Comparison of ENCODE assay signal across 26 cellular contexts in the genomic region with DNA sequence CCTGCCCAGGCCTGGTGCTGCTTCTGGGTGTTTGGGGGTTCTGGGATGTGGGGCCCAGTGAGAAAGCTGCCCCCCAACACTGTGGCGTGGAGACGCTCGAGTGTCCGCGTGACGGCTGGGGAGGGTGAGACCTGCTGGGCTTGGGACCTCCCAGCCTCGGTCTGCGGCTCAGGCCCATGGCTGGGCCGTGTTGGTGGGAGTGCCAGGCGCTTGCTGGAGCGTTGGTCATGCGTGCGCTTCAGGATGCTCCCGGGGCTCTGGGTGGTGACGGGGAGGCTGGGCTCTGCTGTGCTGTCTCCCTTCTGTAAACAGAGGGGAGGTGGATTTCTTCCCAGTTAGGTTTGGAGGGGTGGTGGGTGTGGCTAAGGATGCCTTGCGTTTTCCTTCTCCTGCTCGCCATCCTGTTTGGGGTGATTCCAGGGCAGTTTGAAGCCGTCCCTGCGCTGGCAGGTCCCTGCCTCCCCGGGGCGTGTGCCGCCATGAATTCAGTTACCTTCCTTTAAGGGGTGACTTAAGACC. TPM values are rescaled to one million over a fixed set of nuclear protein-coding genes. Genes with fewer than 3 reads are reported as not detected.
DNase-seq lines count a peak whose midpoint lies in the region; ATAC-seq and TF ChIP-seq lines count a peak whose summit lies in the region.
"Had no signal": no experiment of that assay in that cellular context is flagged by ENCODE, and none has a peak within 500 bp of the region (broad histone marks: within the 10 kb centered on the region; RNA-seq: fewer than 3 reads in every experiment).

No MANE protein-coding gene starts in this region.

- TF ChIP-seq CTCF in A673 (conservative IDR thresholded peaks at IDR 0.05; ENCODE audit: low read depth, low read length) (no peak), endodermal cell (conservative IDR thresholded peaks at IDR 0.05) (no peak)

- no peak overlapping the region for H3K27ac Mint-ChIP-seq in endodermal cell
- H3K27ac Mint-ChIP-seq in stimulated activated effector memory CD8-positive, alpha-beta T cell treated with anti-CD3 and anti-CD28 coated beads, Interleukin-12 subunit alpha, Interleukin-12 subunit beta, amount 100 ng/mL, for 72 hours: no peak overlapping the region
- H3K27ac Mint-ChIP-seq: activated CD8-positive, alpha-beta T cell treated with anti-CD3 and anti-CD28 coated beads for 36 hours; activated T-cell treated with anti-CD3 and anti-CD28 coated beads, Interleukin-2, amount 50 U/mL, for 72 hours; brain; CD8-positive, alpha-beta memory T cell; natural killer cell treated with Interleukin-12 subunit alpha and Interleukin-12 subunit beta and Interleukin-15 and Interleukin-18, amount 100 ng/mL, for 72 hours had no signal

- no peak overlapping the region for H3K4me3 ChIP-seq in A673 (ENCODE audit: low read depth, low read length, poor library complexity, severe bottlenecking)
- H3K4me3 ChIP-seq in endodermal cell (ENCODE audit: low read length): no peak overlapping the region
- no peak overlapping the region for H3K4me3 ChIP-seq in neuronal stem cell (ENCODE audit: low read length in 2 of 2)
- H3K4me3 ChIP-seq: prostate gland, smooth muscle cell had no signal

- no peak overlapping the region for H3K4ac ChIP-seq in neuronal stem cell (ENCODE audit: low read length)

- peak overlapping the region; percentile 15 for H2AFZ ChIP-seq in neuronal stem cell (ENCODE audit: low read length)

- H3K4me1 ChIP-seq in A673 (ENCODE audit: insufficient read depth, low read length, poor library complexity, severe bottlenecking): peaks cover 38% of the 10 kb centered on the region
- no peaks in the 10 kb centered on the region for H3K4me1 ChIP-seq in endodermal cell (ENCODE audit: control insufficient read depth, insufficient read depth, low read length)
- peaks cover 0 to 3% of the 10 kb centered on the region in 2 donors for H3K4me1 ChIP-seq in neuronal stem cell (ENCODE audit: control insufficient read depth in 2 of 2, insufficient read depth in 1 of 2, low read depth in 1 of 2, low read length in 2 of 2)

- peak overlapping the region; percentile 46 for H2BK5ac ChIP-seq in neuronal stem cell (ENCODE audit: low read length)

- H3K79me1 ChIP-seq in neuronal stem cell (ENCODE audit: low read depth, low read length): peaks cover 2% of the 10 kb centered on the region

- H3K27ac ChIP-seq in A673 (ENCODE audit: low read depth, low read length, poor library complexity, severe bottlenecking) (peak overlapping the region; percentile 47), endodermal cell (ENCODE audit: low read depth, low read length) (no peak overlapping the region), neuronal stem cell (replicated peaks; ENCODE audit: low read length) (no peak overlapping the region)
- H3K27ac ChIP-seq: prostate gland, WERI-Rb-1 had no signal

- H3K27me3 ChIP-seq in A673 (replicated peaks; ENCODE audit: insufficient read depth, low read depth, low read length, poor library complexity) (no peaks in the 10 kb centered on the region), endodermal cell (ENCODE audit: control insufficient read depth, insufficient read depth, low read length, poor library complexity, severe bottlenecking) (no peaks in the 10 kb centered on the region), neuronal stem cell (ENCODE audit: control insufficient read depth in 3 of 3, insufficient read depth in 3 of 3, low read depth in 1 of 3, low read length in 3 of 3) (no peaks in the 10 kb centered on the region)

- H4K91ac ChIP-seq in neuronal stem cell (ENCODE audit: low read depth, low read length, poor library complexity): peak overlapping the region; percentile 92

- no peaks in the 10 kb centered on the region for H3K27me3 Mint-ChIP-seq in endodermal cell (ENCODE audit: insufficient read depth)
- H3K27me3 Mint-ChIP-seq: CD8-positive, alpha-beta memory T cell; natural killer cell treated with Interleukin-12 subunit alpha and Interleukin-12 subunit beta and Interleukin-15 and Interleukin-18, amount 100 ng/mL, for 72 hours had no signal

- no peaks in the 10 kb centered on the region for H3K36me3 ChIP-seq in A673 (ENCODE audit: insufficient read depth, low read length, poor library complexity, severe bottlenecking)
- H3K36me3 ChIP-seq in endodermal cell (ENCODE audit: control insufficient read depth, insufficient read depth, low read length): no peaks in the 10 kb centered on the region
- H3K36me3 ChIP-seq in neuronal stem cell (replicated peaks in 1 of 2; ENCODE audit: control insufficient read depth in 2 of 2, insufficient read depth in 2 of 2, low read length in 2 of 2): no peaks in the 10 kb centered on the region
- H3K36me3 ChIP-seq: prostate gland, WERI-Rb-1 had no signal

- intact Hi-C loops in A673 (cut with micrococcal nuclease; ENCODE audit: unreplicated experiment): no loop called here

- no peaks in the 10 kb centered on the region for H3K36me3 Mint-ChIP-seq in endodermal cell (ENCODE audit: low read depth)
- H3K36me3 Mint-ChIP-seq in stimulated activated effector memory CD8-positive, alpha-beta T cell treated with anti-CD3 and anti-CD28 coated beads, Interleukin-12 subunit alpha, Interleukin-12 subunit beta, amount 100 ng/mL, for 72 hours: peaks cover 5% of the 10 kb centered on the region
- H3K36me3 Mint-ChIP-seq: brain; CD8-positive, alpha-beta memory T cell; natural killer cell treated with Interleukin-12 subunit alpha and Interleukin-12 subunit beta and Interleukin-15 and Interleukin-18, amount 100 ng/mL, for 72 hours had no signal

- CTCF ChIA-PET in A673 (lab: Charles Lee): no interaction called here

- ATAC-seq in stimulated activated effector memory CD8-positive, alpha-beta T cell treated with anti-CD3 and anti-CD28 coated beads, Interleukin-12 subunit alpha, Interleukin-12 subunit beta, amount 100 ng/mL, for 72 hours: no peak
- ATAC-seq in GM18519 (IDR thresholded peaks at IDR 0.05; ENCODE audit: low FRiP score, unreplicated experiment) (no peak), HG02884 (IDR thresholded peaks at IDR 0.05; ENCODE audit: unreplicated experiment) (no peak)
- ATAC-seq: activated CD8-positive, alpha-beta T cell treated with anti-CD3 and anti-CD28 coated beads for 36 hours; activated T-cell treated with anti-CD3 and anti-CD28 coated beads, Interleukin-2, amount 50 U/mL, for 72 hours; natural killer cell treated with Interleukin-12 subunit alpha and Interleukin-12 subunit beta and Interleukin-15 and Interleukin-18, amount 100 ng/mL, for 72 hours had no signal

- H3K9me3 ChIP-seq in A673 (ENCODE audit: low read depth, low read length, poor library complexity, severe bottlenecking) (peaks cover 5% of the 10 kb centered on the region), endodermal cell (ENCODE audit: control insufficient read depth, low read length) (peaks cover 25% of the 10 kb centered on the region), neuronal stem cell (replicated peaks in 1 of 2; ENCODE audit: control insufficient read depth in 2 of 2, insufficient read depth in 1 of 2, low read depth in 1 of 2, low read length in 2 of 2) (peaks cover 0 to 3% of the 10 kb centered on the region in 2 donors)
- H3K9me3 ChIP-seq: prostate gland had no signal

- peak overlapping the region; percentile 91 for H2AK5ac ChIP-seq in neuronal stem cell (ENCODE audit: low read depth, low read length)

- POLR2A ChIA-PET in A673 (lab: Charles Lee; ENCODE audit: low non-redundant PET): interaction anchor here (0.5 kb wide), 1 partner anchor 481 kb away, joined by 4 read pairs; no protein-coding TSS in a partner anchor

- H3K9me3 Mint-ChIP-seq in endodermal cell: peaks cover 28% of the 10 kb centered on the region
- no peaks in the 10 kb centered on the region for H3K9me3 Mint-ChIP-seq in stimulated activated effector memory CD8-positive, alpha-beta T cell treated with anti-CD3 and anti-CD28 coated beads, Interleukin-12 subunit alpha, Interleukin-12 subunit beta, amount 100 ng/mL, for 72 hours
- H3K9me3 Mint-ChIP-seq: natural killer cell treated with Interleukin-12 subunit alpha and Interleukin-12 subunit beta and Interleukin-15 and Interleukin-18, amount 100 ng/mL, for 72 hours had no signal

- H3K9ac ChIP-seq in endodermal cell (ENCODE audit: extremely low read depth, low read length, poor library complexity, severe bottlenecking) (no peak overlapping the region), neuronal stem cell (ENCODE audit: low read depth, low read length, poor library complexity) (peak overlapping the region; percentile 63)

- no peak overlapping the region for H3K4me2 ChIP-seq in neuronal stem cell (ENCODE audit: insufficient read depth, low read length, poor library complexity, severe bottlenecking)
- H3K4me2 ChIP-seq: smooth muscle cell had no signal

- H2BK15ac ChIP-seq in neuronal stem cell (ENCODE audit: low read length): peak overlapping the region; percentile 46

- WGBS in endodermal cell (ENCODE audit: insufficient coverage in 1 of 2, insufficient read length in 1 of 2), 2 experiments: 86 to 94% methylated on average over 11 to 22 of the region's 22 CpGs
- WGBS in neuronal stem cell (ENCODE audit: extremely low coverage in 2 of 2, insufficient read length in 2 of 2, insufficient replicate concordance in 1 of 2), 2 donors: no CpG with 5 or more reads among the region's 22 CpGs

- peak overlapping the region; percentile 78 for H3K18ac ChIP-seq in neuronal stem cell (ENCODE audit: low read length)

- no peak overlapping the region for H4K8ac ChIP-seq in neuronal stem cell (ENCODE audit: low read depth, low read length)

- no TSS peak for BruUV-seq in A673 (replicated peaks; lab: Mats Ljungman, UMichigan)

- no peak overlapping the region for H3K14ac ChIP-seq in neuronal stem cell (ENCODE audit: low read length)

- H2BK120ac ChIP-seq in neuronal stem cell (ENCODE audit: low read depth, low read length): peak overlapping the region; percentile 77

- H2BK12ac ChIP-seq in neuronal stem cell (ENCODE audit: low read length): no peak overlapping the region

- no peak overlapping the region for H3K23ac ChIP-seq in neuronal stem cell (ENCODE audit: low read depth, low read length, poor library complexity)

- DNase-seq in A673 (ENCODE audit: low spot score) (no peak), GM03348 (ENCODE audit: low spot score) (peak; percentile 7), endodermal cell (peak; percentile 43), neuronal stem cell (ENCODE audit: low spot score) (no peak), cerebellar cortex (ENCODE audit: low spot score) (no peak)
- DNase-seq in stimulated activated effector memory CD8-positive, alpha-beta T cell treated with anti-CD3 and anti-CD28 coated beads, Interleukin-12 subunit alpha, Interleukin-12 subunit beta, amount 100 ng/mL, for 72 hours (ENCODE audit: low spot score in 2 of 2): no peak
- DNase-seq: activated CD8-positive, alpha-beta T cell treated with anti-CD3 and anti-CD28 coated beads for 36 hours; activated T-cell treated with anti-CD3 and anti-CD28 coated beads, Interleukin-2, amount 50 U/mL, for 72 hours; hippocampal formation; mesenchymal stem cell; NCI-H1436 treated with DMSO at 0.1 percent for 48 hours; NCI-H69; Right ventricle myocardium superior; stimulated activated CD4-positive, alpha-beta T cell treated with anti-CD3 and anti-CD28 coated beads, Interleukin-4, amount 100 ng/mL, for 4 hours had no signal

- no peak overlapping the region for H3K4me3 Mint-ChIP-seq in endodermal cell
- no peak overlapping the region for H3K4me3 Mint-ChIP-seq in stimulated activated effector memory CD8-positive, alpha-beta T cell treated with anti-CD3 and anti-CD28 coated beads, Interleukin-12 subunit alpha, Interleukin-12 subunit beta, amount 100 ng/mL, for 72 hours
- H3K4me3 Mint-ChIP-seq: activated CD8-positive, alpha-beta T cell treated with anti-CD3 and anti-CD28 coated beads for 36 hours; activated T-cell treated with anti-CD3 and anti-CD28 coated beads, Interleukin-2, amount 50 U/mL, for 72 hours; brain; CD8-positive, alpha-beta memory T cell; natural killer cell treated with Interleukin-12 subunit alpha and Interleukin-12 subunit beta and Interleukin-15 and Interleukin-18, amount 100 ng/mL, for 72 hours had no signal

- peaks cover 10% of the 10 kb centered on the region for H3K4me1 Mint-ChIP-seq in endodermal cell
- H3K4me1 Mint-ChIP-seq in stimulated activated effector memory CD8-positive, alpha-beta T cell treated with anti-CD3 and anti-CD28 coated beads, Interleukin-12 subunit alpha, Interleukin-12 subunit beta, amount 100 ng/mL, for 72 hours: peaks cover 9% of the 10 kb centered on the region

RNA-seq across cellular contexts. Expression of a gene that starts 0.6 kb away (rescaled TPM):
- total RNA-seq in A673 (2021) (5.0 and 5.3 TPM in 2 replicates), endodermal cell (under 1 TPM; 0.57 to 0.91 TPM)
- not detected for polyA plus RNA-seq in endodermal cell (2013, experiment 1 of 2)
- polyA plus RNA-seq in endodermal cell (2013, experiment 2 of 2): not detected
- polyA plus RNA-seq in neuronal stem cell (2013, experiment 1 of 2): 0.45 TPM
- 0.47 TPM for polyA plus RNA-seq in neuronal stem cell (2013, experiment 2 of 2)
- total RNA-seq: H4; M059J; Right ventricle myocardium superior; smooth muscle cell; T-helper 1 cell treated with Interleukin-12 subunit alpha and Interleukin-12 subunit beta and Interleukin-4 antibody, amounts not matched to agents 30 ng/mL and 1 ng/mL, for 36 hours had no signal
- polyA plus RNA-seq: CD8-positive, alpha-beta memory T cell; keratinocyte had no signal

RNA-seq across cellular contexts. Expression of a gene that starts 31.8 kb away (rescaled TPM):
- total RNA-seq in A673 (2021) (38.5 and 48.4 TPM in 2 replicates), endodermal cell (1 to 10 TPM; 1.2 TPM)
- polyA plus RNA-seq in endodermal cell (2013, experiment 1 of 2): 0.36 TPM
- 0.70 TPM for polyA plus RNA-seq in endodermal cell (2013, experiment 2 of 2)
- 0.45 TPM for polyA plus RNA-seq in neuronal stem cell (2013, experiment 1 of 2)
- polyA plus RNA-seq in neuronal stem cell (2013, experiment 2 of 2): 0.37 TPM
- total RNA-seq: CD8-positive, alpha-beta memory T cell; H4; M059J; Right ventricle myocardium superior; smooth muscle cell had no signal
- polyA plus RNA-seq: CD8-positive, alpha-beta memory T cell; keratinocyte had no signal

RNA-seq across cellular contexts. Expression of a gene that starts 42.8 kb away (rescaled TPM):
- total RNA-seq in A673 (2021): 30.7 and 44.3 TPM in 2 replicates
- 10 to 100 TPM; 25.1 to 34.8 TPM for total RNA-seq in endodermal cell
- 21.2 TPM for polyA plus RNA-seq in endodermal cell (2013, experiment 1 of 2)
- 19.8 TPM for polyA plus RNA-seq in endodermal cell (2013, experiment 2 of 2)
- polyA plus RNA-seq in neuronal stem cell (2013, experiment 1 of 2): 5.2 TPM
- 5.3 TPM for polyA plus RNA-seq in neuronal stem cell (2013, experiment 2 of 2)

Comparison
In these comparisons a context has a peak if more than half of its experiments do, and no peak if none do; other contexts are left out.
1. DNase-seq: peak in GM03348 (single experiment) and endodermal cell (single experiment); none in A673 (single experiment), neuronal stem cell (single experiment), stimulated activated effector memory CD8-positive, alpha-beta T cell treated with anti-CD3 and anti-CD28 coated beads, Interleukin-12 subunit alpha, Interleukin-12 subunit beta, amount 100 ng/mL, for 72 hours (0 of 2) and cerebellar cortex (single experiment).
2. RNA of a gene that starts 31.8 kb away (total RNA-seq): 38.5 to 48.4 TPM in A673; 1.2 TPM in endodermal cell; every median in the first group is over 10 times any median in the second.